ENCODE assay signal across 19 cellular contexts in genomic region chr16:27220991-27221390, GRCh38.
"Had no signal": no experiment of that assay in that cellular context is flagged by ENCODE, and none has a peak within 500 bp of the region (broad histone marks: within the 10 kb centered on the region; RNA-seq: fewer than 3 reads in every experiment).

No MANE protein-coding gene starts in this region.

- H3K27ac Mint-ChIP-seq: activated CD4-positive, alpha-beta T cell treated with anti-CD3 and anti-CD28 coated beads, Interleukin-2, amount 10 ng/mL, durations not matched to agents 7 days and 5 days; activated naive CD4-positive, alpha-beta T cell treated with anti-CD3 and anti-CD28 coated beads, Interleukin-2, amount 50 U/mL, for 24 hours; activated T-cell treated with anti-CD3 and anti-CD28 coated beads, Interleukin-2, amount 50 U/mL, for 72 hours; nephron; T-helper 1 cell treated with Interleukin-12 subunit alpha and Interleukin-12 subunit beta and Interleukin-4 antibody, amounts not matched to agents 30 μg/mL and 1 μg/mL, for 36 hours had no signal

- H3K36me3 ChIP-seq: uterus had no signal

- H3K9me3 Mint-ChIP-seq: activated CD4-positive, alpha-beta T cell treated with anti-CD3 and anti-CD28 coated beads, Interleukin-2, amount 10 ng/mL, durations not matched to agents 7 days and 5 days; activated naive CD4-positive, alpha-beta T cell treated with anti-CD3 and anti-CD28 coated beads, Interleukin-2, amount 50 U/mL, for 24 hours; activated T-cell treated with anti-CD3 and anti-CD28 coated beads, Interleukin-2, amount 50 U/mL, for 72 hours; effector memory CD8-positive, alpha-beta T cell; nephron; T-helper 1 cell treated with Interleukin-12 subunit alpha and Interleukin-12 subunit beta and Interleukin-4 antibody, amounts not matched to agents 30 μg/mL and 1 μg/mL, for 36 hours had no signal

- H3K27me3 ChIP-seq: ascending aorta, esophagus squamous epithelium, hepatocyte, suprapubic skin, transverse colon, uterus had no signal

- H3K27ac ChIP-seq: ascending aorta, hepatocyte had no signal

- H3K27me3 Mint-ChIP-seq: activated CD4-positive, alpha-beta T cell treated with anti-CD3 and anti-CD28 coated beads, Interleukin-2, amount 10 ng/mL, durations not matched to agents 7 days and 5 days; activated naive CD4-positive, alpha-beta T cell treated with anti-CD3 and anti-CD28 coated beads, Interleukin-2, amount 50 U/mL, for 24 hours; effector memory CD8-positive, alpha-beta T cell had no signal

- H3K4me3 Mint-ChIP-seq: activated CD4-positive, alpha-beta T cell treated with anti-CD3 and anti-CD28 coated beads, Interleukin-2, amount 10 ng/mL, durations not matched to agents 7 days and 5 days; activated naive CD4-positive, alpha-beta T cell treated with anti-CD3 and anti-CD28 coated beads, Interleukin-2, amount 50 U/mL, for 24 hours; activated T-cell treated with anti-CD3 and anti-CD28 coated beads, Interleukin-2, amount 50 U/mL, for 72 hours; effector memory CD8-positive, alpha-beta T cell; nephron; T-helper 1 cell treated with Interleukin-12 subunit alpha and Interleukin-12 subunit beta and Interleukin-4 antibody, amounts not matched to agents 30 μg/mL and 1 μg/mL, for 36 hours had no signal

- DNase-seq: activated CD4-positive, alpha-beta T cell treated with anti-CD3 and anti-CD28 coated beads, Interleukin-2, amount 10 ng/mL, durations not matched to agents 7 days and 5 days; activated CD8-positive, alpha-beta memory T cell treated with anti-CD3 and anti-CD28 coated beads, Interleukin-2, amount 50 U/mL, for 4 hours; activated effector memory CD4-positive, alpha-beta T cell treated with anti-CD3 and anti-CD28 coated beads, Interleukin-2, amount 50 U/mL, for 16 hours; activated T-cell treated with anti-CD3 and anti-CD28 coated beads, Interleukin-2, amount 50 U/mL, for 72 hours; effector memory CD8-positive, alpha-beta T cell; esophagus squamous epithelium; nucleus accumbens; retina; stimulated activated naive CD4-positive, alpha-beta T cell treated with Interleukin-2 at 50 U/mL for 16 hours; transverse colon; uterus had no signal

- ATAC-seq: activated CD4-positive, CD25-positive, alpha-beta regulatory T cell treated with anti-CD3 and anti-CD28 coated beads, Interleukin-2, amount 50 U/mL, for 24 hours; activated T-cell treated with anti-CD3 and anti-CD28 coated beads, Interleukin-2, amount 50 U/mL, for 72 hours; effector memory CD8-positive, alpha-beta T cell; lower lobe of right lung had no signal

- H3K4me3 ChIP-seq: ascending aorta, esophagus squamous epithelium, hepatocyte, lower lobe of right lung, suprapubic skin, transverse colon, uterus had no signal

- H3K9me3 ChIP-seq: ascending aorta, esophagus squamous epithelium, lower lobe of right lung, suprapubic skin, transverse colon, uterus had no signal
